8 cellular contexts compared by ENCODE assay signal in the genomic region with DNA sequence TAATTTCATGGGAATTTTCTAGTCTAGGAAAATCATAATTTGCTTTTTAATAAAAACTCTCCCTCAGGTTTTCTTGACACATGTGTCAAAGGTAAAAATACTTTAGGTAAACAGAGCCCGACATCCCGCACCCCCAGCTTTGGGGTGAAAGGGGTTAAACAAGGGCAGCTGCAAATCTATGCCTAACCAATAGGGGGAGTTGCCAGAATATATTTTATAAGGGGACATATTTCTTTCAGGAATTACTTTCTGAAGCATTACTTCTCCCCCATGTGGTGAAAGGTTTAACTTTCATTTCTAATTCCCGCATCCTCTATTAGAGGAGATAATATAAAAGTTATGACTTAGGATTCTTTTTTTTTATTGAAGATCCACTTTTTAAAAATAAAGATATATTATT. TPM values are rescaled to one million over a fixed set of nuclear protein-coding genes. Genes with fewer than 3 reads are reported as not detected.
DNase-seq lines count a peak whose midpoint lies in the region; ATAC-seq and TF ChIP-seq lines count a peak whose summit lies in the region.

No MANE protein-coding gene starts in this region.

- DNase-seq in GM10266 (ENCODE audit: extremely low spot score) (peak; percentile 2), OCI-M1 (lab: John Stamatoyannopoulos, UW) (peak; percentile 86), fibroblast of mammary gland (ENCODE audit: low read depth) (peak; percentile 39), G401 (ENCODE audit: low spot score) (no peak)
- DNase-seq in stimulated activated CD8-positive, alpha-beta memory T cell treated with anti-CD3 and anti-CD28 coated beads, Interleukin-4, amount 100 ng/mL, for 48 hours, result peak; percentile 24
- no peak for DNase-seq in activated T-cell treated with anti-CD3 and anti-CD28 coated beads, Interleukin-2, amount 50 U/mL, for 24 hours

- no peak for ATAC-seq in HG02970 (IDR thresholded peaks at IDR 0.05; ENCODE audit: low FRiP score, unreplicated experiment)

- H3K4me3 Mint-ChIP-seq in activated T-cell treated with anti-CD3 and anti-CD28 coated beads, Interleukin-2, amount 50 U/mL, for 24 hours, result no peak overlapping the region

- no peak overlapping the region for H3K27ac Mint-ChIP-seq in activated T-cell treated with anti-CD3 and anti-CD28 coated beads, Interleukin-2, amount 50 U/mL, for 24 hours

- peaks cover 52% of the 10 kb centered on the region for H3K27me3 Mint-ChIP-seq in activated T-cell treated with anti-CD3 and anti-CD28 coated beads, Interleukin-2, amount 50 U/mL, for 24 hours

- peaks cover 8% of the 10 kb centered on the region for H3K4me1 Mint-ChIP-seq in activated T-cell treated with anti-CD3 and anti-CD28 coated beads, Interleukin-2, amount 50 U/mL, for 24 hours (ENCODE audit: low read depth)

- no peaks in the 10 kb centered on the region for H3K9me3 Mint-ChIP-seq in activated T-cell treated with anti-CD3 and anti-CD28 coated beads, Interleukin-2, amount 50 U/mL, for 24 hours

- no peak overlapping the region for H3K4me3 ChIP-seq in fibroblast of mammary gland (ENCODE audit: control insufficient read depth, low read depth, low read length)

- no peaks in the 10 kb centered on the region for H3K36me3 Mint-ChIP-seq in activated T-cell treated with anti-CD3 and anti-CD28 coated beads, Interleukin-2, amount 50 U/mL, for 24 hours (ENCODE audit: low read depth)

- in situ Hi-C loops in G401 (cut with HindIII; ENCODE audit: low sequenced_read_pairs), result no loop called here

- TF ChIP-seq CTCF in 22Rv1 (IDR thresholded peaks at IDR 0.05) (peak; percentile 52), GM10266 (IDR thresholded peaks at IDR 0.05; ENCODE audit: control insufficient read depth, insufficient read depth, low read depth, missing control alignments) (no peak), fibroblast of mammary gland (conservative IDR thresholded peaks at IDR 0.05; ENCODE audit: control insufficient read depth, insufficient read depth, low read depth, low read length) (peak; percentile 60)

- no peak overlapping the region for H3K27ac ChIP-seq in 22Rv1

RNA-seq across cellular contexts. Expression of a gene that starts 53.9 kb away (rescaled TPM):
- total RNA-seq in G401 (2014; rRNA removed; shearing (Covaris generic)), result not detected in 2 replicates

Comparison
In these comparisons a context has a peak if more than half of its experiments do, and no peak if none do; other contexts are left out.
1. DNase-seq: peak in GM10266 (single experiment), OCI-M1 (single experiment), fibroblast of mammary gland (single experiment) and stimulated activated CD8-positive, alpha-beta memory T cell treated with anti-CD3 and anti-CD28 coated beads, Interleukin-4, amount 100 ng/mL, for 48 hours (single experiment); none in G401 (single experiment) and activated T-cell treated with anti-CD3 and anti-CD28 coated beads, Interleukin-2, amount 50 U/mL, for 24 hours (single experiment).